Comparison of ENCODE assay signal across 15 cellular contexts in genomic region chr3:30341851-30342250, GRCh38.
DNase-seq lines count a peak whose midpoint lies in the region; ATAC-seq and TF ChIP-seq lines count a peak whose summit lies in the region.
"Had no signal": no experiment of that assay in that cellular context is flagged by ENCODE, and none has a peak within 500 bp of the region (broad histone marks: within the 10 kb centered on the region; RNA-seq: fewer than 3 reads in every experiment).

No MANE protein-coding gene starts in this region.

- peaks cover 42% of the 10 kb centered on the region for H3K4me1 Mint-ChIP-seq in activated CD4-positive, alpha-beta T cell treated with anti-CD3 and anti-CD28 coated beads for 36 hours
- peaks cover 48% of the 10 kb centered on the region for H3K4me1 Mint-ChIP-seq in activated naive CD8-positive, alpha-beta T cell (ENCODE audit: low read depth)
- H3K4me1 Mint-ChIP-seq in stimulated activated naive CD8-positive, alpha-beta T cell treated with anti-CD3 and anti-CD28 coated beads, Interleukin-15, amount 100 ng/mL, for 72 hours: peaks cover 55% of the 10 kb centered on the region

- DNase-seq in activated CD4-positive, alpha-beta T cell treated with anti-CD3 and anti-CD28 coated beads for 36 hours: no peak
- DNase-seq in activated CD4-positive, alpha-beta T cell treated with anti-CD3 and anti-CD28 coated beads for 4 hours: no peak
- no peak for DNase-seq in hepatocyte (ENCODE audit: low spot score)
- DNase-seq in stimulated activated naive CD8-positive, alpha-beta T cell treated with anti-CD3 and anti-CD28 coated beads, Interleukin-15, amount 100 ng/mL, for 72 hours: no peak
- DNase-seq in SHP77 (lab: John Stamatoyannopoulos, UW): no peak
- DNase-seq in NCI-H2107 (lab: John Stamatoyannopoulos, UW): no peak
- DNase-seq: 8988T; activated CD8-positive, alpha-beta memory T cell treated with anti-CD3 and anti-CD28 coated beads, Interleukin-2, amount 10 ng/mL, durations not matched to agents 7 days and 5 days; CD4-positive, alpha-beta T cell; NCI-H2171 treated with DMSO at 0.1 percent for 48 hours; stimulated activated CD4-positive, alpha-beta T cell treated with anti-CD3 and anti-CD28 coated beads, Interleukin-2, amount 100 ng/mL, for 24 hours had no signal

- POLR2A ChIA-PET in activated CD4-positive, alpha-beta T cell treated with anti-CD3 and anti-CD28 coated beads for 36 hours (lab: Charles Lee): interaction anchor here (0.6 kb wide), 1 partner anchor 945 kb away, joined by 6 read pairs; no protein-coding TSS in a partner anchor

- intact Hi-C loops in activated CD4-positive, alpha-beta T cell treated with anti-CD3 and anti-CD28 coated beads for 36 hours (cut with DNase I, micrococcal nuclease): loop anchor here (10.0 kb wide), 2 partner anchors 403 to 733 kb away; no protein-coding TSS in a partner anchor

- no peak overlapping the region for H3K4me2 ChIP-seq in hepatocyte

- peaks cover 1% of the 10 kb centered on the region for H3K36me3 Mint-ChIP-seq in activated CD4-positive, alpha-beta T cell treated with anti-CD3 and anti-CD28 coated beads for 36 hours (ENCODE audit: low read depth)
- H3K36me3 Mint-ChIP-seq in activated naive CD8-positive, alpha-beta T cell: peaks cover 5% of the 10 kb centered on the region

- no peak overlapping the region for H3K4me3 Mint-ChIP-seq in activated CD4-positive, alpha-beta T cell treated with anti-CD3 and anti-CD28 coated beads for 36 hours
- H3K4me3 Mint-ChIP-seq in activated naive CD8-positive, alpha-beta T cell: no peak overlapping the region
- no peak overlapping the region for H3K4me3 Mint-ChIP-seq in stimulated activated naive CD8-positive, alpha-beta T cell treated with anti-CD3 and anti-CD28 coated beads, Interleukin-15, amount 100 ng/mL, for 72 hours
- H3K4me3 Mint-ChIP-seq: activated CD8-positive, alpha-beta memory T cell treated with anti-CD3 and anti-CD28 coated beads, Interleukin-2, amount 10 ng/mL, durations not matched to agents 7 days and 5 days; activated naive CD4-positive, alpha-beta T cell treated with anti-CD3 and anti-CD28 coated beads for 36 hours; CD4-positive, alpha-beta T cell had no signal

- no peaks in the 10 kb centered on the region for H3K27me3 Mint-ChIP-seq in activated CD4-positive, alpha-beta T cell treated with anti-CD3 and anti-CD28 coated beads for 36 hours
- no peaks in the 10 kb centered on the region for H3K27me3 Mint-ChIP-seq in activated naive CD8-positive, alpha-beta T cell
- no peaks in the 10 kb centered on the region for H3K27me3 Mint-ChIP-seq in stimulated activated naive CD8-positive, alpha-beta T cell treated with anti-CD3 and anti-CD28 coated beads, Interleukin-15, amount 100 ng/mL, for 72 hours
- H3K27me3 Mint-ChIP-seq: CD4-positive, alpha-beta T cell had no signal

- CTCF ChIA-PET in activated CD4-positive, alpha-beta T cell treated with anti-CD3 and anti-CD28 coated beads for 36 hours (lab: Charles Lee): interaction anchor here (0.7 to 1.5 kb wide), 2 partner anchors 10 to 94 kb away, joined by 3 to 6 read pairs; no protein-coding TSS in a partner anchor

- peak; percentile 20 for ATAC-seq in activated CD4-positive, alpha-beta T cell treated with anti-CD3 and anti-CD28 coated beads for 36 hours
- ATAC-seq in stimulated activated naive CD8-positive, alpha-beta T cell treated with anti-CD3 and anti-CD28 coated beads, Interleukin-15, amount 100 ng/mL, for 72 hours: peak; percentile 55
- ATAC-seq in HG03108 (IDR thresholded peaks at IDR 0.05; ENCODE audit: unreplicated experiment): no peak
- ATAC-seq: activated CD8-positive, alpha-beta memory T cell treated with anti-CD3 and anti-CD28 coated beads, Interleukin-2, amount 10 ng/mL, durations not matched to agents 7 days and 5 days had no signal

- no peaks in the 10 kb centered on the region for H3K9me2 ChIP-seq in hepatocyte (replicated peaks; ENCODE audit: insufficient read depth)

- TF ChIP-seq CTCF in hepatocyte (IDR thresholded peaks at IDR 0.05; ENCODE audit: poor library complexity): no peak

- H3K27ac ChIP-seq in hepatocyte: peak overlapping the region; percentile 12
- H3K27ac ChIP-seq: prostate gland had no signal

- no peaks in the 10 kb centered on the region for H3K36me3 ChIP-seq in hepatocyte (replicated peaks; ENCODE audit: insufficient read depth, low read depth)
- H3K36me3 ChIP-seq: prostate gland had no signal

- H3K27ac Mint-ChIP-seq in activated CD4-positive, alpha-beta T cell treated with anti-CD3 and anti-CD28 coated beads for 36 hours: peak overlapping the region; percentile 28
- peak overlapping the region; percentile 69 for H3K27ac Mint-ChIP-seq in activated naive CD8-positive, alpha-beta T cell
- H3K27ac Mint-ChIP-seq in stimulated activated naive CD8-positive, alpha-beta T cell treated with anti-CD3 and anti-CD28 coated beads, Interleukin-15, amount 100 ng/mL, for 72 hours: no peak overlapping the region
- H3K27ac Mint-ChIP-seq: activated CD8-positive, alpha-beta memory T cell treated with anti-CD3 and anti-CD28 coated beads, Interleukin-2, amount 10 ng/mL, durations not matched to agents 7 days and 5 days; activated naive CD4-positive, alpha-beta T cell treated with anti-CD3 and anti-CD28 coated beads for 36 hours; CD4-positive, alpha-beta T cell had no signal

- H3K4me3 ChIP-seq in hepatocyte: no peak overlapping the region
- H3K4me3 ChIP-seq: prostate gland had no signal

- H3K9me3 ChIP-seq in hepatocyte (ENCODE audit: low read depth): no peaks in the 10 kb centered on the region
- H3K9me3 ChIP-seq: prostate gland had no signal

- no peaks in the 10 kb centered on the region for H3K27me3 ChIP-seq in hepatocyte

- peaks cover 3% of the 10 kb centered on the region for H3K4me1 ChIP-seq in hepatocyte (ENCODE audit: insufficient read depth)
- H3K4me1 ChIP-seq: prostate gland had no signal

- peaks cover 2% of the 10 kb centered on the region for H3K9me3 Mint-ChIP-seq in activated CD4-positive, alpha-beta T cell treated with anti-CD3 and anti-CD28 coated beads for 36 hours (ENCODE audit: low read depth)
- peaks cover 9% of the 10 kb centered on the region for H3K9me3 Mint-ChIP-seq in activated naive CD8-positive, alpha-beta T cell (ENCODE audit: low read depth)
- H3K9me3 Mint-ChIP-seq in stimulated activated naive CD8-positive, alpha-beta T cell treated with anti-CD3 and anti-CD28 coated beads, Interleukin-15, amount 100 ng/mL, for 72 hours: no peaks in the 10 kb centered on the region

- H4K20me1 ChIP-seq in hepatocyte (ENCODE audit: insufficient read depth, poor library complexity, severe bottlenecking): no peaks in the 10 kb centered on the region

- WGBS in hepatocyte (ENCODE audit: low lambda C conversion rate, missing lambda C conversion rate): 78% methylated on average over 1 of the region's 1 CpG

- no peak overlapping the region for H2AFZ ChIP-seq in hepatocyte

- no peaks in the 10 kb centered on the region for H3K79me2 ChIP-seq in hepatocyte

Comparison
In these comparisons a context has a peak if more than half of its experiments do, and no peak if none do; other contexts are left out.
1. H3K27ac Mint-ChIP-seq: peak in activated CD4-positive, alpha-beta T cell treated with anti-CD3 and anti-CD28 coated beads for 36 hours (single experiment) and activated naive CD8-positive, alpha-beta T cell (single experiment); none in stimulated activated naive CD8-positive, alpha-beta T cell treated with anti-CD3 and anti-CD28 coated beads, Interleukin-15, amount 100 ng/mL, for 72 hours (0 of 2).